25 cellular contexts compared by ENCODE assay signal in genomic region chr6:69289689-69290088, GRCh38.
"Had no signal": no experiment of that assay in that cellular context is flagged by ENCODE, and none has a peak within 500 bp of the region (broad histone marks: within the 10 kb centered on the region; RNA-seq: fewer than 3 reads in every experiment).

No MANE protein-coding gene starts in this region.

- H3K27me3 Mint-ChIP-seq: memory B cell; stimulated activated naive B cell treated with anti-CD40 and anti-IgM and Interleukin-4, amounts not matched to agents 10 μg/mL and 1 μg/mL and 100 μg/mL, for 72 hours; stimulated activated naive CD8-positive, alpha-beta T cell treated with anti-CD3 and anti-CD28 coated beads, Interleukin-15, Interleukin-2, amounts not matched to agents 100 ng/mL and 50 ng/mL, for 24 hours had no signal

- FAIRE-seq: colon, small intestine, urothelium cell line had no signal

- H3K4me1 Mint-ChIP-seq: immature natural killer cell; memory B cell; natural killer cell; stimulated activated naive B cell treated with anti-CD40 and anti-IgM and Interleukin-4, amounts not matched to agents 10 μg/mL and 1 μg/mL and 100 μg/mL, for 72 hours had no signal

- H3K36me3 Mint-ChIP-seq: immature natural killer cell; memory B cell; natural killer cell; stimulated activated naive B cell treated with anti-CD40 and anti-IgM and Interleukin-4, amounts not matched to agents 10 μg/mL and 1 μg/mL and 100 μg/mL, for 72 hours had no signal

- H3K4me3 Mint-ChIP-seq: immature natural killer cell; memory B cell; natural killer cell; stimulated activated naive B cell treated with anti-CD40 and anti-IgM and Interleukin-4, amounts not matched to agents 10 μg/mL and 1 μg/mL and 100 μg/mL, for 72 hours; stimulated activated naive CD8-positive, alpha-beta T cell treated with anti-CD3 and anti-CD28 coated beads, Interleukin-15, Interleukin-2, amounts not matched to agents 100 ng/mL and 50 ng/mL, for 24 hours had no signal

- H3K36me3 ChIP-seq: gastroesophageal sphincter, ovary, right lobe of liver, thoracic aorta, tibial nerve, upper lobe of left lung had no signal

- H3K27me3 ChIP-seq: dorsolateral prefrontal cortex, gastroesophageal sphincter, ovary, right lobe of liver, tibial nerve, upper lobe of left lung had no signal

- H3K9me3 ChIP-seq: gastroesophageal sphincter, ovary, psoas muscle, right lobe of liver, thoracic aorta, upper lobe of left lung had no signal

- H3K9me3 Mint-ChIP-seq: memory B cell; stimulated activated naive B cell treated with anti-CD40 and anti-IgM and Interleukin-4, amounts not matched to agents 10 μg/mL and 1 μg/mL and 100 μg/mL, for 72 hours; stimulated activated naive CD8-positive, alpha-beta T cell treated with anti-CD3 and anti-CD28 coated beads, Interleukin-15, Interleukin-2, amounts not matched to agents 100 ng/mL and 50 ng/mL, for 24 hours had no signal

- H3K27ac Mint-ChIP-seq: immature natural killer cell; memory B cell; natural killer cell; stimulated activated naive B cell treated with anti-CD40 and anti-IgM and Interleukin-4, amounts not matched to agents 10 μg/mL and 1 μg/mL and 100 μg/mL, for 72 hours; stimulated activated naive CD8-positive, alpha-beta T cell treated with anti-CD3 and anti-CD28 coated beads, Interleukin-15, Interleukin-2, amounts not matched to agents 100 ng/mL and 50 ng/mL, for 24 hours had no signal

- H3K27ac ChIP-seq: gastroesophageal sphincter, ovary, psoas muscle, right lobe of liver, thoracic aorta, tibial nerve, upper lobe of left lung had no signal

- H3K4me1 ChIP-seq: gastroesophageal sphincter, psoas muscle, right lobe of liver, tibial nerve, upper lobe of left lung had no signal

- ATAC-seq: gastroesophageal sphincter; left colon; natural killer cell; psoas muscle; right lobe of liver; stimulated activated naive B cell treated with anti-CD40 and anti-IgM and Interleukin-4, amounts not matched to agents 10 μg/mL and 1 μg/mL and 100 μg/mL, for 72 hours had no signal

- DNase-seq: dorsolateral prefrontal cortex; effector CD4-positive, alpha-beta T cell; hypothalamus; immature natural killer cell; islet precursor cell; kidney glomerular epithelial cell; left colon; natural killer cell; occipital lobe; ovary; psoas muscle; right lobe of liver; small intestine; stimulated activated CD4-positive, alpha-beta T cell treated with anti-CD3 and anti-CD28 coated beads, Interleukin-15, amount 100 ng/mL, for 24 hours; stimulated activated CD4-positive, alpha-beta T cell treated with anti-CD3 and anti-CD28 coated beads, Interleukin-2, amount 100 ng/mL, for 48 hours; stimulated activated naive B cell treated with anti-CD40 and anti-IgM and Interleukin-4, amounts not matched to agents 10 μg/mL and 1 μg/mL and 100 μg/mL, for 72 hours; upper lobe of left lung had no signal

- H3K4me3 ChIP-seq: dorsolateral prefrontal cortex, gastroesophageal sphincter, lung, ovary, psoas muscle, right lobe of liver, thoracic aorta, tibial nerve, upper lobe of left lung had no signal
